21 cellular contexts compared by ENCODE assay signal in genomic region chr2:168801456-168801855, GRCh38. TPM values are rescaled to one million over a fixed set of nuclear protein-coding genes. Genes with fewer than 3 reads are reported as not detected.
A peak's percentile ranks its signal among the peaks of the same experiment; 100 is the strongest.
DNase-seq lines count a peak whose midpoint lies in the region; ATAC-seq, FAIRE-seq and TF ChIP-seq lines count a peak whose summit lies in the region.
"Had no signal": no experiment of that assay in that cellular context is flagged by ENCODE, and none has a peak within 500 bp of the region (broad histone marks: within the 10 kb centered on the region; RNA-seq: fewer than 3 reads in every experiment).

No MANE protein-coding gene starts in this region.

- no peaks in the 10 kb centered on the region for H3K23me2 ChIP-seq in H1 (ENCODE audit: low read depth, low read length)

- H2BK120ac ChIP-seq in H1 (replicated peaks; ENCODE audit: low read depth, low read length) (no peak overlapping the region), neuronal stem cell (ENCODE audit: low read depth, low read length) (no peak overlapping the region)

- H3K4me2 ChIP-seq in H1 (ENCODE audit: insufficient read depth in 1 of 2, low read depth in 2 of 2, low read length in 2 of 2) (peak overlapping the region in 1 of 2 experiments; percentile 27; a peak in 1 of 4 replicates), neuronal stem cell (ENCODE audit: insufficient read depth, low read length, poor library complexity, severe bottlenecking) (no peak overlapping the region), GM23248 (ENCODE audit: unreplicated experiment) (no peak overlapping the region)
- H3K4me2 ChIP-seq: PC-9 had no signal

- no peaks in the 10 kb centered on the region for H3K79me1 ChIP-seq in H1 (ENCODE audit: low read depth, low read length)
- H3K79me1 ChIP-seq in neuronal stem cell (ENCODE audit: low read depth, low read length): no peaks in the 10 kb centered on the region

- no peak overlapping the region for H3K9ac ChIP-seq in H1 (replicated peaks in 1 of 4; ENCODE audit: extremely low read depth in 1 of 4, low read depth in 3 of 4, low read length in 3 of 4)
- no peak overlapping the region for H3K9ac ChIP-seq in neuronal stem cell (ENCODE audit: low read depth, low read length, poor library complexity)
- H3K9ac ChIP-seq in GM23248: no peak overlapping the region

- H4K5ac ChIP-seq in H1 (ENCODE audit: insufficient read length, low read depth, low read length): no peak overlapping the region

- H2AK5ac ChIP-seq in H1 (ENCODE audit: low read depth, low read length) (no peak overlapping the region), neuronal stem cell (ENCODE audit: low read depth, low read length) (no peak overlapping the region)

- DNase-seq in right atrium auricular region (ENCODE audit: low spot score) (no peak), Right ventricle myocardium superior (no peak), H1 (ENCODE audit: low read depth in 1 of 2, low spot score in 2 of 2) (no peak), neuronal stem cell (ENCODE audit: low spot score) (no peak), GM23248 (no peak), GM20000 (ENCODE audit: low spot score) (no peak), testis (no peak)
- DNase-seq: activated CD4-positive, alpha-beta T cell treated with anti-CD3 and anti-CD28 coated beads, Interleukin-2, amount 50 U/mL, for 4 hours; anterior cingulate cortex; DMS 273 treated with DMSO at 0.1 percent for 48 hours; MG63; NCI-H2029 treated with DMSO at 0.1 percent for 48 hours; NCI-H510A; PC-9; SIG-M5; SW 1271; T1000 had no signal

- H2BK20ac ChIP-seq in H1 (ENCODE audit: low read length): no peak overlapping the region

- H2BK12ac ChIP-seq in H1 (ENCODE audit: low read depth, low read length) (no peak overlapping the region), neuronal stem cell (ENCODE audit: low read length) (no peak overlapping the region)

- TF ChIP-seq POLR2A in H1 (IDR thresholded peaks at IDR 0.05; ENCODE audit: control extremely low read depth in 1 of 2, low read depth in 2 of 2, low read length in 2 of 2): no peak
- no peak for TF ChIP-seq POLR2A in testis (IDR thresholded peaks at IDR 0.05)

- H3K36me3 ChIP-seq in right atrium auricular region: no peaks in the 10 kb centered on the region
- no peaks in the 10 kb centered on the region for H3K36me3 ChIP-seq in H1 (ENCODE audit: control insufficient read depth in 2 of 4, insufficient read depth in 4 of 4, low read length in 3 of 4)
- no peaks in the 10 kb centered on the region for H3K36me3 ChIP-seq in neuronal stem cell (replicated peaks in 1 of 2; ENCODE audit: control insufficient read depth in 2 of 2, insufficient read depth in 2 of 2, low read length in 2 of 2)
- no peaks in the 10 kb centered on the region for H3K36me3 ChIP-seq in GM23248 (ENCODE audit: low read depth)
- no peaks in the 10 kb centered on the region for H3K36me3 ChIP-seq in testis (ENCODE audit: low read depth, missing control alignments)
- H3K36me3 ChIP-seq: MG63, prostate gland had no signal

- H3K27me3 ChIP-seq in right atrium auricular region: no peaks in the 10 kb centered on the region
- no peaks in the 10 kb centered on the region for H3K27me3 ChIP-seq in H1 (replicated peaks in 1 of 4; ENCODE audit: control insufficient read depth in 3 of 4, extremely low read depth in 1 of 4, insufficient read depth in 3 of 4, low read length in 3 of 4)
- H3K27me3 ChIP-seq in neuronal stem cell (ENCODE audit: control insufficient read depth in 3 of 3, insufficient read depth in 3 of 3, low read depth in 1 of 3, low read length in 3 of 3): no peaks in the 10 kb centered on the region
- H3K27me3 ChIP-seq in GM23248 (replicated peaks; ENCODE audit: insufficient read depth): no peaks in the 10 kb centered on the region
- H3K27me3 ChIP-seq in testis: no peaks in the 10 kb centered on the region
- H3K27me3 ChIP-seq: MG63 had no signal

- H3K27ac ChIP-seq in right atrium auricular region (peak overlapping the region; percentile 42 to 66), H1 (ENCODE audit: low read depth, low read length) (no peak overlapping the region), neuronal stem cell (replicated peaks; ENCODE audit: low read length) (no peak overlapping the region), GM23248 (no peak overlapping the region), testis (peak overlapping the region in 1 of 2 donors; percentile 71)
- H3K27ac ChIP-seq: PC-9 had no signal

- no peak for TF ChIP-seq CTCF in right atrium auricular region (IDR thresholded peaks at IDR 0.05)
- no peak for TF ChIP-seq CTCF in H1 (IDR thresholded peaks at IDR 0.05; ENCODE audit: control extremely low read depth in 1 of 3, insufficient read depth in 1 of 3, low read depth in 1 of 3, low read length in 3 of 3)
- no peak for TF ChIP-seq CTCF in GM20000 (IDR thresholded peaks at IDR 0.05; ENCODE audit: extremely low read depth, missing control alignments)
- no peak for TF ChIP-seq CTCF in testis (IDR thresholded peaks at IDR 0.05)

- no peak overlapping the region for H2BK15ac ChIP-seq in H1 (ENCODE audit: low read length)
- H2BK15ac ChIP-seq in neuronal stem cell (ENCODE audit: low read length): no peak overlapping the region

- H2AFZ ChIP-seq in H1 (ENCODE audit: low read length): no peak overlapping the region
- H2AFZ ChIP-seq in neuronal stem cell (ENCODE audit: low read length): peak overlapping the region; percentile 6
- no peak overlapping the region for H2AFZ ChIP-seq in GM23248
- H2AFZ ChIP-seq: PC-9 had no signal

- FAIRE-seq in H1 (lab: Jason Lieb, UNC): no peak
- FAIRE-seq: G401.6 had no signal

- H3K4me1 ChIP-seq in right atrium auricular region (peaks cover 0 to 23% of the 10 kb centered on the region in 2 donors), H1 (replicated peaks in 1 of 4; ENCODE audit: control insufficient read depth in 3 of 4, insufficient read depth in 4 of 4, low read length in 3 of 4) (peaks cover 4 to 22% (median 15%) of the 10 kb centered on the region in 4 experiments; a peak in 5 of 7 replicates), neuronal stem cell (ENCODE audit: control insufficient read depth in 2 of 2, insufficient read depth in 1 of 2, low read depth in 1 of 2, low read length in 2 of 2) (peaks cover 6 to 8% of the 10 kb centered on the region in 2 donors), GM23248 (ENCODE audit: insufficient read depth) (peaks cover 14% of the 10 kb centered on the region), testis (peaks cover 5% of the 10 kb centered on the region)
- H3K4me1 ChIP-seq: prostate gland had no signal

- H3K56ac ChIP-seq in H1 (replicated peaks; ENCODE audit: insufficient read length, low read depth, low read length): no peak overlapping the region

- H4K8ac ChIP-seq in H1 (ENCODE audit: extremely low read depth, insufficient read depth, low read length) (no peak overlapping the region), neuronal stem cell (ENCODE audit: low read depth, low read length) (no peak overlapping the region)

- H4K91ac ChIP-seq in H1 (replicated peaks; ENCODE audit: insufficient read length, low read length): peak overlapping the region; percentile 20
- no peak overlapping the region for H4K91ac ChIP-seq in neuronal stem cell (ENCODE audit: low read depth, low read length, poor library complexity)

- H3K79me2 ChIP-seq in H1 (ENCODE audit: control insufficient read depth in 1 of 2, insufficient read depth in 2 of 2, low read length in 2 of 2) (no peaks in the 10 kb centered on the region), GM23248 (ENCODE audit: insufficient read depth) (no peaks in the 10 kb centered on the region)

- TF ChIP-seq EP300 in H1 (IDR thresholded peaks at IDR 0.05; ENCODE audit: borderline replicate concordance in 1 of 2, low read depth in 2 of 2, low read length in 2 of 2): no peak

- H3K4me3 ChIP-seq in right atrium auricular region (no peak overlapping the region), H1 (ENCODE audit: extremely low read depth in 1 of 4, insufficient read depth in 2 of 4, low read depth in 3 of 4, low read length in 4 of 4) (no peak overlapping the region), neuronal stem cell (ENCODE audit: low read length in 2 of 2) (no peak overlapping the region), GM23248 (no peak overlapping the region), testis (no peak overlapping the region)
- H3K4me3 ChIP-seq: MG63, PC-9 had no signal

- H3K23ac ChIP-seq in H1 (ENCODE audit: insufficient read length) (no peak overlapping the region), neuronal stem cell (ENCODE audit: low read depth, low read length, poor library complexity) (no peak overlapping the region)

- H3K14ac ChIP-seq in H1 (ENCODE audit: insufficient read length) (no peak overlapping the region), neuronal stem cell (ENCODE audit: low read length) (no peak overlapping the region)

- 46% methylated on average over 2 of the region's 2 CpGs; no CpG with 5 or more reads in 1 of the 2 experiments for WGBS in H1 (ENCODE audit: extremely low coverage in 1 of 2, insufficient coverage in 1 of 2, insufficient read length in 1 of 2, insufficient replicate concordance in 2 of 2, low coverage in 1 of 2, low lambda C conversion rate in 2 of 2, missing lambda C conversion rate in 1 of 2), 2 experiments
- WGBS in neuronal stem cell (ENCODE audit: extremely low coverage in 2 of 2, insufficient read length in 2 of 2, insufficient replicate concordance in 1 of 2), 2 donors: no CpG with 5 or more reads among the region's 2 CpGs
- 45 to 50% methylated on average over 2 of the region's 2 CpGs for WGBS in GM23248 (ENCODE audit: low coverage in 1 of 2, low lambda C conversion rate in 2 of 2, missing lambda C conversion rate in 2 of 2), 2 experiments
- 48 to 100% methylated on average over 1 to 2 of the region's 2 CpGs for WGBS in testis, 2 donors

- ATAC-seq in Right ventricle myocardium superior (ENCODE audit: poor library complexity): no peak

- H3K9me3 ChIP-seq in right atrium auricular region (no peaks in the 10 kb centered on the region), H1 (ENCODE audit: insufficient read depth in 2 of 2, low read depth in 1 of 2, low read length in 1 of 2) (no peaks in the 10 kb centered on the region), neuronal stem cell (replicated peaks in 1 of 2; ENCODE audit: control insufficient read depth in 2 of 2, insufficient read depth in 1 of 2, low read depth in 1 of 2, low read length in 2 of 2) (no peaks in the 10 kb centered on the region), GM23248 (ENCODE audit: low read depth) (no peaks in the 10 kb centered on the region), testis (no peaks in the 10 kb centered on the region)
- H3K9me3 ChIP-seq: MG63, prostate gland had no signal

- no peak overlapping the region for H3K18ac ChIP-seq in H1 (ENCODE audit: extremely low read depth, low read length)
- no peak overlapping the region for H3K18ac ChIP-seq in neuronal stem cell (ENCODE audit: low read length)

- no peak for TF ChIP-seq RAD21 in H1 (IDR thresholded peaks at IDR 0.05 in 1 of 2, conservative IDR thresholded peaks at IDR 0.05 in 1 of 2; ENCODE audit: low read depth in 2 of 2, low read length in 2 of 2)

- H3F3A ChIP-seq in GM23248 (ENCODE audit: insufficient read depth): peaks cover 9% of the 10 kb centered on the region

- H4K20me1 ChIP-seq in H1 (replicated peaks in 1 of 2; ENCODE audit: control insufficient read depth in 1 of 2, insufficient read depth in 2 of 2, low read length in 2 of 2) (no peaks in the 10 kb centered on the region), GM23248 (ENCODE audit: insufficient read depth) (no peaks in the 10 kb centered on the region)

- H3K9me2 ChIP-seq in GM23248 (ENCODE audit: insufficient read depth): no peaks in the 10 kb centered on the region

- H2BK5ac ChIP-seq in H1 (ENCODE audit: low read depth, low read length) (no peak overlapping the region), neuronal stem cell (ENCODE audit: low read length) (no peak overlapping the region)

- CTCF ChIA-PET in H1 (lab: Charles Lee; ENCODE audit: partially characterized antibody): interaction anchor here (0.5 to 2.9 kb wide), 7 partner anchors 14 to 143 kb away, joined by 3 to 11 read pairs (median 3); no protein-coding TSS in a partner anchor

- POLR2A ChIA-PET in H1 (lab: Charles Lee; ENCODE audit: partially characterized antibody): interaction anchor here (0.8 kb wide), 1 partner anchor 446 kb away, joined by 3 read pairs; no protein-coding TSS in a partner anchor

- intact Hi-C loops in Right ventricle myocardium superior (cut with DNase I): no loop called here
- intact Hi-C loops in testis (cut with DNase I; ENCODE audit: low total_unique reads): no loop called here

- in situ Hi-C loops in GM23248 (cut with MboI): no loop called here

- H3K4ac ChIP-seq in H1 (replicated peaks; ENCODE audit: insufficient read length, low read depth, low read length): no peak overlapping the region
- H3K4ac ChIP-seq in neuronal stem cell (ENCODE audit: low read length): no peak overlapping the region

RNA-seq across cellular contexts. Expression of gene NOSTRIN, which starts 1.0 kb away (rescaled TPM):
- total RNA-seq in right atrium auricular region (10 to 100 TPM; 30.6 to 34.3 TPM), Right ventricle myocardium superior (14.0 TPM), testis (10 to 100 TPM; 93.8 to 99.8 TPM)
- not detected in 2 replicates for total RNA-seq in H1 (2021; fragmentation: NEBNext Ultra II Directional; extraction: Animal tissue kit (Norgen Biotek cat#: 25700))
- polyA plus RNA-seq in H1 (2011; rRNA removed) (not detected in 2 replicates), GM23248 (2016; fragmentation: Nextera tagmentation; extraction: Ambion mirVana) (0.23 and 0.45 TPM in 2 replicates), testis (ENCODE audit: insufficient read depth, low read depth, low replicate concordance) (28.9 TPM)
- polyA plus RNA-seq in H1 (2011; cell fraction: cytosol; rRNA removed): not detected
- polyA plus RNA-seq in H1 (2011; cell fraction: nucleus; rRNA removed): not detected
- polyA plus RNA-seq in H1 (2012, experiment 1 of 2): 0.88 to 2.0 TPM (median 1.3 TPM) in 4 replicates
- not detected for polyA plus RNA-seq in H1 (2012, experiment 2 of 2)
- polyA plus RNA-seq in H1 (2013, experiment 1 of 2): not detected
- polyA plus RNA-seq in H1 (2013, experiment 2 of 2): not detected
- not detected in 2 replicates for polyA minus RNA-seq in H1 (2011; rRNA and poly(A)+ RNA removed)
- polyA minus RNA-seq in H1 (2011; cell fraction: cytosol; rRNA and poly(A)+ RNA removed): not detected
- polyA minus RNA-seq in H1 (2011; cell fraction: nucleus; rRNA and poly(A)+ RNA removed): not detected
- not detected for polyA plus RNA-seq in neuronal stem cell (2013, experiment 1 of 2)
- not detected for polyA plus RNA-seq in neuronal stem cell (2013, experiment 2 of 2)
- 0.54 TPM in 1 of 2 replicates, not detected in the other for total RNA-seq in GM23248 (2014; rRNA removed; shearing (Covaris generic))
- total RNA-seq: activated T-helper 1 cell treated with anti-CD3 and anti-CD28 coated beads, Interleukin-12 subunit alpha, Interleukin-12 subunit beta, Interleukin-2, Interleukin-4 antibody, amounts not matched to agents 30 ng/mL and 10 ng/mL and 1 ng/mL, durations not matched to agents 14 hours and 24 hours and 36 hours; neural crest cell had no signal

Comparison
In these comparisons a context has a peak if more than half of its experiments do, and no peak if none do; other contexts are left out.
1. H3K27ac ChIP-seq: peak in right atrium auricular region (2 of 2); none in H1 (single experiment), neuronal stem cell (single experiment) and GM23248 (single experiment).